26 cellular contexts compared by ENCODE assay signal in genomic region chr9:818958-819357, GRCh38. TPM values are rescaled to one million over a fixed set of nuclear protein-coding genes. Genes with fewer than 3 reads are reported as not detected.
"Had no signal": no experiment of that assay in that cellular context is flagged by ENCODE, and none has a peak within 500 bp of the region (broad histone marks: within the 10 kb centered on the region; RNA-seq: fewer than 3 reads in every experiment).

No MANE protein-coding gene starts in this region.

- H3K4me3 ChIP-seq: cardiac muscle cell, PC-9, SK-N-MC had no signal

- H3K27ac ChIP-seq: brain microvascular endothelial cell, cardiac muscle cell, PC-9, SK-N-MC had no signal

- H3K9me3 Mint-ChIP-seq: activated B cell treated with CpG ODN at 0.5 μM for 24 hours; activated CD4-positive, alpha-beta memory T cell treated with anti-CD3 and anti-CD28 coated beads for 36 hours; activated CD4-positive, alpha-beta T cell treated with anti-CD3 and anti-CD28 coated beads, Interleukin-2, amount 10 ng/mL, durations not matched to agents 24 days and 14 days; activated naive CD4-positive, alpha-beta T cell treated with anti-CD3 and anti-CD28 coated beads for 36 hours; activated T-helper 17 cell treated with anti-CD3 and anti-CD28 coated beads, Interleukin-2, amount 50 U/mL, for 72 hours; T-cell had no signal

- H3K36me3 Mint-ChIP-seq: activated CD4-positive, alpha-beta memory T cell treated with anti-CD3 and anti-CD28 coated beads for 36 hours; activated naive CD8-positive, alpha-beta T cell; T-cell had no signal

- H3K4me1 Mint-ChIP-seq: activated B cell treated with CpG ODN at 0.5 μM for 24 hours; activated T-helper 17 cell treated with anti-CD3 and anti-CD28 coated beads, Interleukin-2, amount 50 U/mL, for 72 hours had no signal

- H3K4me2 ChIP-seq: PC-9 had no signal

- H3K27ac Mint-ChIP-seq: activated B cell treated with CpG ODN at 0.5 μM for 24 hours; activated CD4-positive, alpha-beta memory T cell treated with anti-CD3 and anti-CD28 coated beads for 36 hours; activated CD4-positive, alpha-beta T cell treated with anti-CD3 and anti-CD28 coated beads, Interleukin-2, amount 10 ng/mL, durations not matched to agents 24 days and 14 days; activated naive CD4-positive, alpha-beta T cell treated with anti-CD3 and anti-CD28 coated beads for 36 hours; activated naive CD8-positive, alpha-beta T cell; activated T-helper 17 cell treated with anti-CD3 and anti-CD28 coated beads, Interleukin-2, amount 50 U/mL, for 72 hours; T-cell had no signal

- H2AFZ ChIP-seq: PC-9 had no signal

- DNase-seq: activated B cell treated with CpG ODN at 0.5 μM for 24 hours; activated CD4-positive, alpha-beta memory T cell treated with anti-CD3 and anti-CD28 coated beads for 36 hours; activated CD4-positive, alpha-beta T cell treated with anti-CD3 and anti-CD28 coated beads for 1 hour; activated CD4-positive, alpha-beta T cell treated with anti-CD3 and anti-CD28 coated beads, Interleukin-2, amount 10 ng/mL, durations not matched to agents 24 days and 14 days; activated gamma-delta T cell; activated naive CD4-positive, alpha-beta T cell treated with anti-CD3 and anti-CD28 coated beads for 36 hours; activated T-cell treated with anti-CD3 and anti-CD28 coated beads for 4 hours; activated T-cell treated with anti-CD3 and anti-CD28 coated beads, Interleukin-2, amount 50 U/mL, for 48 hours; brain microvascular endothelial cell; MM.1S; NCI-H1105; NCI-H1436; NCI-H1694 treated with DMSO at 0.1 percent for 48 hours; NCI-H2029 treated with DMSO at 0.1 percent for 48 hours; NCI-H446; NCI-H524; PC-9; T-cell; T-helper 2 cell; T1000 had no signal

- H3K36me3 ChIP-seq: brain microvascular endothelial cell, cardiac muscle cell had no signal

- H3K27me3 Mint-ChIP-seq: activated T-helper 17 cell treated with anti-CD3 and anti-CD28 coated beads, Interleukin-2, amount 50 U/mL, for 72 hours had no signal

- H3K27me3 ChIP-seq: brain microvascular endothelial cell, cardiac muscle cell had no signal

- H3K4me3 Mint-ChIP-seq: activated B cell treated with CpG ODN at 0.5 μM for 24 hours; activated CD4-positive, alpha-beta memory T cell treated with anti-CD3 and anti-CD28 coated beads for 36 hours; activated CD4-positive, alpha-beta T cell treated with anti-CD3 and anti-CD28 coated beads, Interleukin-2, amount 10 ng/mL, durations not matched to agents 24 days and 14 days; activated naive CD4-positive, alpha-beta T cell treated with anti-CD3 and anti-CD28 coated beads for 36 hours; activated naive CD8-positive, alpha-beta T cell; activated T-helper 17 cell treated with anti-CD3 and anti-CD28 coated beads, Interleukin-2, amount 50 U/mL, for 72 hours had no signal

- ATAC-seq: activated T-helper 17 cell treated with anti-CD3 and anti-CD28 coated beads, Interleukin-2, amount 50 U/mL, for 72 hours; T-cell had no signal

RNA-seq across cellular contexts. Expression of gene DMRT1, which starts 22.5 kb away (rescaled TPM):
- total RNA-seq: activated B cell treated with CpG ODN at 0.5 μM for 24 hours; activated CD4-positive, alpha-beta memory T cell treated with anti-CD3 and anti-CD28 coated beads for 36 hours; activated CD4-positive, alpha-beta T cell treated with anti-CD3 and anti-CD28 coated beads, Interleukin-2, amount 10 ng/mL, durations not matched to agents 24 days and 14 days; activated CD8-positive, alpha-beta memory T cell treated with anti-CD3 and anti-CD28 coated beads for 36 hours; activated naive CD4-positive, alpha-beta T cell treated with anti-CD3 and anti-CD28 coated beads for 36 hours; cardiac muscle cell; PC-9; T-cell had no signal
- polyA plus RNA-seq: adipose tissue, cardiac muscle cell had no signal
